8 cellular contexts compared by ENCODE assay signal in genomic region chr4:82373816-82374740, GRCh38. TPM values are rescaled to one million over a fixed set of nuclear protein-coding genes. Genes with fewer than 3 reads are reported as not detected.
DNase-seq lines count a peak whose midpoint lies in the region; ATAC-seq and TF ChIP-seq lines count a peak whose summit lies in the region.

Gene HNRNPD, minus strand, starts transcription at chr4:82373991. Its CDS starts 313 bp downstream, at chr4:82373678.

- intact Hi-C loops in Panc1 (cut with micrococcal nuclease; ENCODE audit: unreplicated experiment), result loop anchor here (5.0 kb wide), 1 partner anchor 53 kb away; no protein-coding TSS in a partner anchor

- H3K27me3 Mint-ChIP-seq in activated T-cell treated with anti-CD3 and anti-CD28 coated beads, Interleukin-2, amount 50 U/mL, for 4 hours (ENCODE audit: low read depth), result no peaks in the 10 kb centered on the region

- POLR2A ChIA-PET in Panc1 (lab: Charles Lee), result interaction anchor here (0.6 to 1.0 kb wide), 4 partner anchors 9 to 148 kb away, joined by 3 to 6 read pairs (median 4); no protein-coding TSS in a partner anchor

- H3K4me3 Mint-ChIP-seq in activated T-cell treated with anti-CD3 and anti-CD28 coated beads, Interleukin-2, amount 50 U/mL, for 4 hours, result peak within 1 kb of the TSS; percentile 93

- in situ Hi-C loops in Panc1 (cut with HindIII; ENCODE audit: low pct_unique_long_range_greater_than_20kb, low sequenced_read_pairs), result no loop called here

- H3K36me3 Mint-ChIP-seq in activated T-cell treated with anti-CD3 and anti-CD28 coated beads, Interleukin-2, amount 50 U/mL, for 4 hours (ENCODE audit: insufficient read depth), result peaks cover 37% of the 10 kb centered on the region

- H3K36me3 ChIP-seq in Panc1 (ENCODE audit: control insufficient read depth, insufficient read depth, low read length) (peaks cover 26% of the 10 kb centered on the region), esophagus (ENCODE audit: control insufficient read depth in 2 of 2, insufficient read depth in 2 of 2, low read length in 1 of 2) (no peaks in the 10 kb centered on the region), mucosa of stomach (ENCODE audit: control insufficient read depth, insufficient read depth, low read length) (no peaks in the 10 kb centered on the region)

- H3K27me3 ChIP-seq in Panc1 (ENCODE audit: control insufficient read depth, insufficient read depth, low read length) (no peaks in the 10 kb centered on the region), esophagus (ENCODE audit: control insufficient read depth in 1 of 2, insufficient read depth in 2 of 2, low read length in 2 of 2) (no peaks in the 10 kb centered on the region), mucosa of stomach (ENCODE audit: control insufficient read depth, insufficient read depth, low read length) (no peaks in the 10 kb centered on the region)

- peak within 1 kb of the TSS; percentile 96 for H3K9ac ChIP-seq in mucosa of stomach (ENCODE audit: low read length)

- H3K27ac ChIP-seq in Panc1 (ENCODE audit: low read length) (peak within 1 kb of the TSS; percentile 96), esophagus (ENCODE audit: low read depth in 2 of 2, low read length in 1 of 2) (peak within 1 kb of the TSS; percentile 91 to 99)

- CTCF ChIA-PET in Panc1 (lab: Charles Lee), result no interaction called here

- peaks cover 18% of the 10 kb centered on the region for H3K4me1 ChIP-seq in Panc1 (ENCODE audit: control insufficient read depth, insufficient read depth, low read length)
- H3K4me1 ChIP-seq in esophagus (ENCODE audit: control insufficient read depth in 2 of 2, insufficient read depth in 2 of 2, low read length in 1 of 2), result peaks cover 0 to 3% of the 10 kb centered on the region in 2 donors
- H3K4me1 ChIP-seq in mucosa of stomach (ENCODE audit: control insufficient read depth, insufficient read depth, low read length), result peaks cover 12% of the 10 kb centered on the region

- H3K9me3 ChIP-seq in Panc1 (ENCODE audit: control insufficient read depth, insufficient read depth, low read depth, low read length) (no peaks in the 10 kb centered on the region), esophagus (ENCODE audit: control insufficient read depth in 2 of 2, insufficient read depth in 1 of 2, low read depth in 1 of 2, low read length in 1 of 2) (no peaks in the 10 kb centered on the region), mucosa of stomach (ENCODE audit: control insufficient read depth, low read length) (no peaks in the 10 kb centered on the region)

- peaks cover 39% of the 10 kb centered on the region for H3K4me1 Mint-ChIP-seq in activated T-cell treated with anti-CD3 and anti-CD28 coated beads, Interleukin-2, amount 50 U/mL, for 4 hours (ENCODE audit: low read depth)

- no peaks in the 10 kb centered on the region for H3K9me3 Mint-ChIP-seq in activated T-cell treated with anti-CD3 and anti-CD28 coated beads, Interleukin-2, amount 50 U/mL, for 4 hours

- TF ChIP-seq CTCF in Panc1 (IDR thresholded peaks at IDR 0.05), result no peak

- WGBS in esophagus, 2 donors, result 0 to 1% methylated on average over 79 to 85 of the region's 85 CpGs

- peak within 1 kb of the TSS; percentile 67 to 84 for H3K4me3 ChIP-seq in Panc1 (ENCODE audit: low read depth in 2 of 2, low read length in 2 of 2)
- peak within 1 kb of the TSS; percentile 76 to 94 for H3K4me3 ChIP-seq in esophagus (ENCODE audit: low read depth in 1 of 2, low read length in 2 of 2)
- peak within 1 kb of the TSS; percentile 72 for H3K4me3 ChIP-seq in mucosa of stomach (ENCODE audit: low read length)

- ATAC-seq in GM21723 (IDR thresholded peaks at IDR 0.05; ENCODE audit: unreplicated experiment) (peak; percentile 93), Panc1 (peak; percentile 92)
- ATAC-seq in activated T-cell treated with anti-CD3 and anti-CD28 coated beads, Interleukin-2, amount 50 U/mL, for 4 hours, result peak; percentile 86 to 87

- no TSS peak for BruUV-seq in Panc1 (replicated peaks; lab: Mats Ljungman, UMichigan)

- DNase-seq in DMS53 (lab: John Stamatoyannopoulos, UW) (peak; percentile 99), KG1 (lab: John Stamatoyannopoulos, UW) (peak; percentile 96), Panc1 (ENCODE audit: low read depth, low spot score) (peak; percentile 92)
- peak; percentile 86 for DNase-seq in activated T-cell treated with anti-CD3 and anti-CD28 coated beads, Interleukin-2, amount 50 U/mL, for 4 hours
- peak; percentile 71 to 82 for DNase-seq in stimulated activated CD8-positive, alpha-beta memory T cell treated with anti-CD3 and anti-CD28 coated beads, Interleukin-7, amount 100 ng/mL, for 1 hour (ENCODE audit: low read depth in 2 of 2)

RNA-seq across cellular contexts. Expression of gene HNRNPD, which starts in this region (rescaled TPM):
- total RNA-seq in Panc1 (2021; ENCODE audit: unreplicated experiment), result 170 TPM
- 339 TPM for polyA plus RNA-seq in Panc1 (2012; ENCODE audit: insufficient read length)
- 100 to 1,000 TPM; 447 to 507 (median 468) TPM for total RNA-seq in activated T-cell treated with anti-CD3 and anti-CD28 coated beads, Interleukin-2, amount 50 U/mL, for 4 hours
- polyA plus RNA-seq in esophagus, result 100 to 1,000 TPM; 126 to 156 TPM

Comparison
In these comparisons a context has a peak if more than half of its experiments do, and no peak if none do; other contexts are left out.
1. Peak in every context shown above with its lines: DNase-seq, ATAC-seq, H3K4me3 ChIP-seq and H3K27ac ChIP-seq.